13 cellular contexts compared by ENCODE assay signal in the genomic region with DNA sequence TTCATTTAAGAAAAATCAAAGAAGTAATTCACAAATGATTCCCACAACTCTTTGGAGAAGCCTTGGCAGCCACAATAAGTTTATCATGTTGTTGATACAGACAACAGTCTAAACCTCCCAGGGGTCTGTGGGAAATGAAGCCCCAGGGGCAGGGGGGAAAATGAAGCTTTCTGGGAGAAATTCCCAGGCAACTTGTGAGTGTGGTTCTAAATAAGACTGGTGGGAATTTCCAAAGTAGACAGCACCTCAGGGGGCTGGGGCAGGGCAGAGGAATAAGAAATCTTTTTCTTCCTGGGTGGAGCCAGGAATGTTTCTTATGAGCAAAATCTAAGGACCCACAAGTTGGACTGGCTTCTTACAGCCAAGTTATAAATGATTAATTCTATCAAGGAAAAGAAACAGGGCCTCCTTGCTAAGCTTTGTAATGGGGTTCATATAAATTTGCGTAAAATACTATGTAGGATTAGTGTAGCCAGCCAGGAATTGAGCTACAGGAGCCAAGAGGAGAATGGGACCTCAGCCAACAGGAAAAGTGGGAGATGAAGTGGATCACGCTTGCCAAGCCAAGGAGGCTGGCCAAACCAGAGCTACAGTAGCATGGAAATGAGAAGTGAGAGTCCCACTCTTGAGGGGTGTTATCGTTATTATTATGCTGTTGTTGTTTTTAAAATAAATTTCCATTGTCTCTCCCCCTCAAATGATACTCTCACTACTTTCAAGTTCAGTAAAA.
DNase-seq lines count a peak whose midpoint lies in the region; ATAC-seq and TF ChIP-seq lines count a peak whose summit lies in the region.
"Had no signal": no experiment of that assay in that cellular context is flagged by ENCODE, and none has a peak within 500 bp of the region (broad histone marks: within the 10 kb centered on the region; RNA-seq: fewer than 3 reads in every experiment).

No MANE protein-coding gene starts in this region.

- H3K27ac ChIP-seq in left ventricle myocardium inferior (replicated peaks): peak overlapping the region; percentile 60
- H3K27ac ChIP-seq: BLaER1 treated with 17β-estradiol and CSF1 and Interleukin-3, amounts not matched to agents 10 nM and 100 nM; Peyer's patch had no signal

- no peak for TF ChIP-seq CTCF in left ventricle myocardium inferior (IDR thresholded peaks at IDR 0.05; ENCODE audit: borderline replicate concordance)

- H3K9me3 ChIP-seq in left ventricle myocardium inferior (replicated peaks): no peaks in the 10 kb centered on the region
- H3K9me3 ChIP-seq: BLaER1 treated with 17β-estradiol and CSF1 and Interleukin-3, amounts not matched to agents 10 nM and 100 nM; Peyer's patch had no signal

- peaks cover 5% of the 10 kb centered on the region for H3K27me3 Mint-ChIP-seq in activated CD4-positive, alpha-beta T cell treated with anti-CD3 and anti-CD28 coated beads, Interleukin-2, amount 10 ng/mL, durations not matched to agents 24 days and 14 days

- H3K9me3 Mint-ChIP-seq in activated CD4-positive, alpha-beta T cell treated with anti-CD3 and anti-CD28 coated beads, Interleukin-2, amount 10 ng/mL, durations not matched to agents 24 days and 14 days: no peaks in the 10 kb centered on the region

- intact Hi-C loops in left ventricle myocardium inferior (cut with micrococcal nuclease) (no loop called here), sciatic nerve (cut with DNase I) (no loop called here)
- intact Hi-C loops in activated CD4-positive, alpha-beta T cell treated with anti-CD3 and anti-CD28 coated beads, Interleukin-2, amount 10 ng/mL, durations not matched to agents 24 days and 14 days (cut with micrococcal nuclease): no loop called here

- H3K4me3 ChIP-seq in left ventricle myocardium inferior: no peak overlapping the region
- H3K4me3 ChIP-seq: BLaER1 treated with 17β-estradiol and CSF1 and Interleukin-3, amounts not matched to agents 10 nM and 100 nM; Peyer's patch had no signal

- H3K36me3 Mint-ChIP-seq in activated CD4-positive, alpha-beta T cell treated with anti-CD3 and anti-CD28 coated beads, Interleukin-2, amount 10 ng/mL, durations not matched to agents 24 days and 14 days (ENCODE audit: low read depth): no peaks in the 10 kb centered on the region

- no peaks in the 10 kb centered on the region for H3K27me3 ChIP-seq in left ventricle myocardium inferior (ENCODE audit: low read depth)
- H3K27me3 ChIP-seq: BLaER1 treated with 17β-estradiol and CSF1 and Interleukin-3, amounts not matched to agents 10 nM and 100 nM; Peyer's patch had no signal

- H3K4me3 Mint-ChIP-seq in activated CD4-positive, alpha-beta T cell treated with anti-CD3 and anti-CD28 coated beads, Interleukin-2, amount 10 ng/mL, durations not matched to agents 24 days and 14 days: no peak overlapping the region

- peaks cover 33% of the 10 kb centered on the region for H3K4me1 ChIP-seq in left ventricle myocardium inferior
- H3K4me1 ChIP-seq: Peyer's patch had no signal

- no peaks in the 10 kb centered on the region for H3K4me1 Mint-ChIP-seq in activated CD4-positive, alpha-beta T cell treated with anti-CD3 and anti-CD28 coated beads, Interleukin-2, amount 10 ng/mL, durations not matched to agents 24 days and 14 days

- no peaks in the 10 kb centered on the region for H3K36me3 ChIP-seq in left ventricle myocardium inferior
- H3K36me3 ChIP-seq: BLaER1 treated with 17β-estradiol and CSF1 and Interleukin-3, amounts not matched to agents 10 nM and 100 nM; Peyer's patch had no signal

- ATAC-seq in sciatic nerve: peak; percentile 26
- no peak for ATAC-seq in HG02759 (IDR thresholded peaks at IDR 0.05; ENCODE audit: unreplicated experiment)

- H3K27ac Mint-ChIP-seq in activated CD4-positive, alpha-beta T cell treated with anti-CD3 and anti-CD28 coated beads, Interleukin-2, amount 10 ng/mL, durations not matched to agents 24 days and 14 days: no peak overlapping the region

- DNase-seq in LoVo (ENCODE audit: low spot score) (peak; percentile 28), amniotic epithelial cell (ENCODE audit: low read depth) (peak; percentile 13), left ventricle myocardium inferior (peak; percentile 39), sciatic nerve (ENCODE audit: low spot score) (peak; percentile 61)
- no peak for DNase-seq in activated CD4-positive, alpha-beta T cell treated with anti-CD3 and anti-CD28 coated beads, Interleukin-2, amount 10 ng/mL, durations not matched to agents 24 days and 14 days
- no peak for DNase-seq in activated naive CD4-positive, alpha-beta T cell (lab: John Stamatoyannopoulos, UW)
- no peak for DNase-seq in activated CD4-positive, alpha-beta T cell treated with anti-CD3 and anti-CD28 coated beads, Interleukin-2, amount 50 U/mL, for 1 hour
- DNase-seq: activated naive CD4-positive, alpha-beta T cell treated with anti-CD3 and anti-CD28 coated beads, Interleukin-2, amount 50 U/mL, for 16 hours; Peyer's patch; posterior cingulate gyrus; T1000 had no signal

Comparison
In these comparisons a context has a peak if more than half of its experiments do, and no peak if none do; other contexts are left out.
1. DNase-seq: peak in LoVo (single experiment), amniotic epithelial cell (single experiment), left ventricle myocardium inferior (single experiment) and sciatic nerve (single experiment); none in activated CD4-positive, alpha-beta T cell treated with anti-CD3 and anti-CD28 coated beads, Interleukin-2, amount 10 ng/mL, durations not matched to agents 24 days and 14 days (single experiment), activated naive CD4-positive, alpha-beta T cell (0 of 4) and activated CD4-positive, alpha-beta T cell treated with anti-CD3 and anti-CD28 coated beads, Interleukin-2, amount 50 U/mL, for 1 hour (single experiment).